In the genomic region with DNA sequence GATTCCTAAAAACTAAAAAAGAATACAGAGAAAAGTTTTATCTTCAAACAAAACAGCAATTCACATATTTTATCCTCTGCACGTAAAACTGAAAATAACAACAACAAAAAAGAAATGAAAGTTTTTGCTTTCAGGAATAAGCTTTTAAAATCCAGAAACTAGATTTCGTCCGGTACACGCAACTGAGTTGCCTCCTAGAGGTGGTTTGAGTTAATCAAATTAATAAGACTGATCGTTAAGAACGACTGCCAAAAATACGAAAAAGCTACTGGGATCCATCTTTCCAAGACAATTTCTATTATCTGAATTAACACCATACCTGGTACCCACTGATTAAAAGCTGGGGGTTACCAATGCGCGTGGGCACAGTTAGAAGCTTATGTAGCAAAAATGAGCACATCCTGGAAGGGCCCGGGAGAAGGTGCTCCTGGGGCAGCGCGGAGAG, we compare ENCODE assay signal across 1 cellular context.
TF ChIP-seq lines count a peak whose summit lies in the region.

No MANE protein-coding gene starts in this region.

TF ChIP-seq in GM12878, 131 proteins besides CTCF, POLR2A, EP300 and RAD21:
- no peak for TF ChIP-seq SKIL (IDR thresholded peaks at IDR 0.05; ENCODE audit: low read depth, poor library complexity, severe bottlenecking)
- TF ChIP-seq WRNIP1 (IDR thresholded peaks at IDR 0.05; ENCODE audit: borderline replicate concordance, low read depth, low read length): no peak
TF ChIP-seq in GM12878: peak in this region for 0.
